ENCODE assay signal across 9 cellular contexts in the genomic region with DNA sequence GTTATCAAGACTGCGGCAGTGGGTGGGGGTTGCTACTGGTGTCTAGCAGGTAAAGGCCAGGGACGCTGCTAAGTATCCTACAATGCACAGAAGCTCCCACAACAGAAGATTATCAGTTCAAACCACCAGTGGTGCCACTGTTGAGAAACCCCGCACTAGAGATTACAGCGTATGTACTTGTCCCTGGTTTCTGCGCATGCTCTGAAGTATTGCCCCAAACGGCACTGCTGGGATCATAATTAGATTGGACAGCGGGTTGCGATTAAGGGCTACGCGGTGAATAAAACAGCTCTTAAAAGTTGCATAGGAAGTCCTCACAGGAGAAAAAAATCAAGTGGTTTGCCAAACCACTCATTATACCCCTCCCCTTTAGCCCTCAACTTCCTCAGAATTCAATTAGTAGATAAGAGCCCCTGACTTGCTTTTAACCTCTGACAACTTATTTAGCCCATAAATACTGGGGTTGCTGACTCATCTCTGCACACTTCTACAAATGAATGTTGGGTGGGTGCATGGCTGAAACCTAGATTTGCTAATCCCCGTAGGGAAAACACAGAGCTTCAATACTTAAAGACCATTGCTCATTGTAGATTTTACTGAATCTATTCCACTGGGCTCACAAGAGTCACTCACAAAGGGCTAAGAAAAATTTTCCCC.
DNase-seq lines count a peak whose midpoint lies in the region; ATAC-seq and TF ChIP-seq lines count a peak whose summit lies in the region.
"Had no signal": no experiment of that assay in that cellular context is flagged by ENCODE, and none has a peak within 500 bp of the region (broad histone marks: within the 10 kb centered on the region; RNA-seq: fewer than 3 reads in every experiment).

No MANE protein-coding gene starts in this region.

- no peak for TF ChIP-seq CTCF in brain microvascular endothelial cell (IDR thresholded peaks at IDR 0.05; ENCODE audit: low read depth, low read length, missing control alignments)

- in situ Hi-C loops in brain microvascular endothelial cell (cut with HindIII; ENCODE audit: low pct_ligation_motif_present, low sequenced_read_pairs) = no loop called here

- no peak overlapping the region for H3K4me3 ChIP-seq in brain microvascular endothelial cell (ENCODE audit: low read depth, low read length)
- H3K4me3 ChIP-seq: body of pancreas had no signal

- H3K27ac Mint-ChIP-seq in T-cell = peak overlapping the region; percentile 22 to 47
- peak overlapping the region; percentile 66 to 85 for H3K27ac Mint-ChIP-seq in effector memory CD8-positive, alpha-beta T cell

- ATAC-seq in GM18909 (IDR thresholded peaks at IDR 0.05; ENCODE audit: poor library complexity, unreplicated experiment) (peak; percentile 72), HG03469 (IDR thresholded peaks at IDR 0.05; ENCODE audit: unreplicated experiment) (peak; percentile 56), T-cell (replicated peaks in 1 of 4) (peak; percentile 72 to 79 (median 78))
- peak; percentile 83 for ATAC-seq in effector memory CD8-positive, alpha-beta T cell (replicated peaks)
- ATAC-seq: body of pancreas had no signal

- no peaks in the 10 kb centered on the region for H3K36me3 Mint-ChIP-seq in T-cell
- H3K36me3 Mint-ChIP-seq in effector memory CD8-positive, alpha-beta T cell (ENCODE audit: insufficient read depth) = peaks cover 5% of the 10 kb centered on the region

- H3K4me3 Mint-ChIP-seq in T-cell = peak overlapping the region; percentile 51 to 60 (median 56)
- peak overlapping the region; percentile 64 to 68 for H3K4me3 Mint-ChIP-seq in effector memory CD8-positive, alpha-beta T cell

- no peak overlapping the region for H3K27ac ChIP-seq in brain microvascular endothelial cell
- H3K27ac ChIP-seq: body of pancreas had no signal

- CTCF ChIA-PET in T-cell (lab: Charles Lee) = interaction anchor here (0.6 to 0.8 kb wide), 2 partner anchors 10 to 615 kb away, joined by 3 to 6 read pairs; no protein-coding TSS in a partner anchor

- peak; percentile 93 for DNase-seq in A172 (ENCODE audit: low spot score)
- peak in 29 of 34 experiments; percentile 2 to 38 (median 20) for DNase-seq in T-cell
- DNase-seq in effector memory CD8-positive, alpha-beta T cell = peak; percentile 23 to 39 (median 29)
- peak; percentile 26 for DNase-seq in stimulated activated CD8-positive, alpha-beta memory T cell treated with anti-CD3 and anti-CD28 coated beads, Interleukin-12 subunit alpha, Interleukin-12 subunit beta, amount 100 ng/mL, for 24 hours (ENCODE audit: extremely low read depth)
- no peak for DNase-seq in brain microvascular endothelial cell
- DNase-seq in HCEC 1CT = no peak

- peaks cover 23 to 32% (median 23%) of the 10 kb centered on the region in 3 donors for H3K4me1 Mint-ChIP-seq in T-cell
- peaks cover 27 to 34% of the 10 kb centered on the region in 2 donors for H3K4me1 Mint-ChIP-seq in effector memory CD8-positive, alpha-beta T cell (ENCODE audit: low read depth in 2 of 2)

- peaks cover 0 to 12% of the 10 kb centered on the region in 2 donors for H3K27me3 Mint-ChIP-seq in T-cell
- H3K27me3 Mint-ChIP-seq in effector memory CD8-positive, alpha-beta T cell = no peaks in the 10 kb centered on the region

- no peaks in the 10 kb centered on the region for H3K27me3 ChIP-seq in brain microvascular endothelial cell (replicated peaks)
- H3K27me3 ChIP-seq: body of pancreas had no signal

- H3K36me3 ChIP-seq in brain microvascular endothelial cell (replicated peaks) = no peaks in the 10 kb centered on the region

- no peaks in the 10 kb centered on the region for H3K9me3 Mint-ChIP-seq in T-cell
- no peaks in the 10 kb centered on the region for H3K9me3 Mint-ChIP-seq in effector memory CD8-positive, alpha-beta T cell

- POLR2A ChIA-PET in T-cell (lab: Charles Lee) = no interaction called here

Comparison
In these comparisons a context has a peak if more than half of its experiments do, and no peak if none do; other contexts are left out.
1. DNase-seq: peak in A172 (single experiment), T-cell (29 of 34), effector memory CD8-positive, alpha-beta T cell (3 of 3) and stimulated activated CD8-positive, alpha-beta memory T cell treated with anti-CD3 and anti-CD28 coated beads, Interleukin-12 subunit alpha, Interleukin-12 subunit beta, amount 100 ng/mL, for 24 hours (single experiment); none in brain microvascular endothelial cell (single experiment) and HCEC 1CT (single experiment).
2. Peak in every context shown above with its lines, with median percentiles within 50 percentile points of each other: ATAC-seq.